ENCODE assay signal across 12 cellular contexts in genomic region chr7:157021071-157021891, GRCh38. TPM values are rescaled to one million over a fixed set of nuclear protein-coding genes. Genes with fewer than 3 reads are reported as not detected.
DNase-seq lines count a peak whose midpoint lies in the region; ATAC-seq and TF ChIP-seq lines count a peak whose summit lies in the region.
"Had no signal": no experiment of that assay in that cellular context is flagged by ENCODE, and none has a peak within 500 bp of the region (broad histone marks: within the 10 kb centered on the region; RNA-seq: fewer than 3 reads in every experiment).

No MANE protein-coding gene starts in this region.

- TF ChIP-seq CTCF in breast epithelium (IDR thresholded peaks at IDR 0.05) (no peak), MCF 10A (IDR thresholded peaks at IDR 0.05; ENCODE audit: unreplicated experiment) (no peak), colonic mucosa (IDR thresholded peaks at IDR 0.05) (no peak), thoracic aorta (IDR thresholded peaks at IDR 0.05) (no peak)

- POLR2A ChIA-PET in MCF 10A (lab: Yijun Ruan, JAX): no interaction called here
- POLR2A ChIA-PET in activated CD4-positive, alpha-beta memory T cell treated with anti-CD3 and anti-CD28 coated beads for 36 hours (lab: Charles Lee): no interaction called here

- CTCF ChIA-PET in MCF 10A (lab: Yijun Ruan, JAX): interaction anchor here (0.5 kb wide), 1 partner anchor 119 kb away, joined by 3 read pairs; no protein-coding TSS in a partner anchor
- CTCF ChIA-PET in activated CD4-positive, alpha-beta memory T cell treated with anti-CD3 and anti-CD28 coated beads for 36 hours (lab: Charles Lee): no interaction called here

- peak overlapping the region in 2 of 3 donors; percentile 20 to 58 for H3K4me3 ChIP-seq in breast epithelium
- peak overlapping the region; percentile 5 for H3K4me3 ChIP-seq in colonic mucosa
- H3K4me3 ChIP-seq in thoracic aorta: peak overlapping the region; percentile 45
- H3K4me3 ChIP-seq: left lung had no signal

- peaks cover 16 to 91% of the 10 kb centered on the region in 2 donors for H3K27me3 ChIP-seq in breast epithelium
- H3K27me3 ChIP-seq in colonic mucosa: peaks cover 96% of the 10 kb centered on the region
- H3K27me3 ChIP-seq in thoracic aorta (replicated peaks; ENCODE audit: insufficient read depth): peaks cover 11% of the 10 kb centered on the region

- H3K36me3 Mint-ChIP-seq in MCF 10A (ENCODE audit: insufficient read depth, unreplicated experiment): no peaks in the 10 kb centered on the region
- H3K36me3 Mint-ChIP-seq in activated CD4-positive, alpha-beta memory T cell treated with anti-CD3 and anti-CD28 coated beads for 36 hours: no peaks in the 10 kb centered on the region

- DNase-seq in breast epithelium (ENCODE audit: low spot score in 2 of 2) (peak in 1 of 2 donors; percentile 30), MCF 10A (ENCODE audit: unreplicated experiment) (no peak), colonic mucosa (peak; percentile 17), mesenteric fat pad (ENCODE audit: low spot score) (peak; percentile 88), thoracic aorta (ENCODE audit: low spot score) (no peak), C1 segment of cervical spinal cord (lab: John Stamatoyannopoulos, UW) (no peak), GDM1 (lab: John Stamatoyannopoulos, UW) (no peak)
- no peak for DNase-seq in activated CD4-positive, alpha-beta memory T cell treated with anti-CD3 and anti-CD28 coated beads for 36 hours
- DNase-seq: activated CD8-positive, alpha-beta memory T cell treated with anti-CD3 and anti-CD28 coated beads, Interleukin-2, amount 50 U/mL, for 4 hours; NCI-H1048; nucleus accumbens had no signal

- H3K4me1 ChIP-seq in breast epithelium: peaks cover 8 to 21% of the 10 kb centered on the region in 2 donors
- peaks cover 23% of the 10 kb centered on the region for H3K4me1 ChIP-seq in colonic mucosa
- H3K4me1 ChIP-seq in thoracic aorta (ENCODE audit: control insufficient read depth in 1 of 2, low read depth in 2 of 2): peaks cover 11 to 20% of the 10 kb centered on the region in 2 donors

- H3K9me3 ChIP-seq in breast epithelium: no peaks in the 10 kb centered on the region
- H3K9me3 ChIP-seq in colonic mucosa: no peaks in the 10 kb centered on the region
- no peaks in the 10 kb centered on the region for H3K9me3 ChIP-seq in thoracic aorta
- H3K9me3 ChIP-seq: left lung had no signal

- BruUV-seq in MCF 10A (replicated peaks; lab: Mats Ljungman, UMichigan): no TSS peak

- intact Hi-C loops in breast epithelium (cut with DNase I; ENCODE audit: low total_unique reads): no loop called here
- intact Hi-C loops in MCF 10A (cut with micrococcal nuclease): no loop called here
- intact Hi-C loops in colonic mucosa (cut with DNase I): no loop called here
- intact Hi-C loops in activated CD4-positive, alpha-beta memory T cell treated with anti-CD3 and anti-CD28 coated beads for 36 hours (cut with micrococcal nuclease): no loop called here

- H3K4me1 Mint-ChIP-seq in MCF 10A (ENCODE audit: insufficient read depth, unreplicated experiment): no peaks in the 10 kb centered on the region
- H3K4me1 Mint-ChIP-seq in activated CD4-positive, alpha-beta memory T cell treated with anti-CD3 and anti-CD28 coated beads for 36 hours (ENCODE audit: low read depth): peaks cover 13% of the 10 kb centered on the region

- H3K9me3 Mint-ChIP-seq in MCF 10A (ENCODE audit: unreplicated experiment): no peaks in the 10 kb centered on the region
- H3K9me3 Mint-ChIP-seq in activated CD4-positive, alpha-beta memory T cell treated with anti-CD3 and anti-CD28 coated beads for 36 hours: no peaks in the 10 kb centered on the region

- H3K27ac Mint-ChIP-seq in MCF 10A (ENCODE audit: low read depth, unreplicated experiment): no peak overlapping the region
- no peak overlapping the region for H3K27ac Mint-ChIP-seq in activated CD4-positive, alpha-beta memory T cell treated with anti-CD3 and anti-CD28 coated beads for 36 hours

- no peak for TF ChIP-seq POLR2A in breast epithelium (IDR thresholded peaks at IDR 0.05)

- no peak overlapping the region for H3K4me3 Mint-ChIP-seq in MCF 10A (ENCODE audit: unreplicated experiment)
- no peak overlapping the region for H3K4me3 Mint-ChIP-seq in activated CD4-positive, alpha-beta memory T cell treated with anti-CD3 and anti-CD28 coated beads for 36 hours

- H3K27me3 Mint-ChIP-seq in MCF 10A (ENCODE audit: insufficient read depth, unreplicated experiment): peaks cover 40% of the 10 kb centered on the region
- H3K27me3 Mint-ChIP-seq in activated CD4-positive, alpha-beta memory T cell treated with anti-CD3 and anti-CD28 coated beads for 36 hours: peaks cover 69% of the 10 kb centered on the region

- no peak overlapping the region for H3K9ac ChIP-seq in colonic mucosa (ENCODE audit: low read depth in 2 of 2, low read length in 2 of 2)

- ATAC-seq in thoracic aorta (ENCODE audit: insufficient number of reproducible peaks, low FRiP score, low read depth): no peak
- ATAC-seq: left lung had no signal

- H3K27ac ChIP-seq in breast epithelium: no peak overlapping the region
- no peak overlapping the region for H3K27ac ChIP-seq in colonic mucosa
- H3K27ac ChIP-seq in thoracic aorta: no peak overlapping the region
- H3K27ac ChIP-seq: left lung had no signal

- no peaks in the 10 kb centered on the region for H3K36me3 ChIP-seq in breast epithelium
- no peaks in the 10 kb centered on the region for H3K36me3 ChIP-seq in colonic mucosa
- H3K36me3 ChIP-seq in thoracic aorta: no peaks in the 10 kb centered on the region
- H3K36me3 ChIP-seq: left lung had no signal

RNA-seq across cellular contexts. Expression of gene MNX1, which starts 10.8 kb away (rescaled TPM):
- total RNA-seq in breast epithelium (under 1 TPM in 2 of 3 donors, not detected in 1; 0.15 to 0.33 TPM), MCF 10A (2022) (0.42 and 0.47 TPM in 2 replicates), colonic mucosa (10 to 100 TPM; 14.5 to 27.4 TPM), mesenteric fat pad (not detected), thoracic aorta (not detected)
- not detected for total RNA-seq in activated CD4-positive, alpha-beta memory T cell treated with anti-CD3 and anti-CD28 coated beads for 36 hours

Comparison
In these comparisons a context has a peak if more than half of its experiments do, and no peak if none do; other contexts are left out.
1. DNase-seq: peak in colonic mucosa (single experiment) and mesenteric fat pad (single experiment); none in MCF 10A (single experiment), thoracic aorta (single experiment), C1 segment of cervical spinal cord (0 of 14), activated CD4-positive, alpha-beta memory T cell treated with anti-CD3 and anti-CD28 coated beads for 36 hours (single experiment) and GDM1 (single experiment).
2. RNA of gene MNX1, which starts 10.8 kb away (total RNA-seq): 14.5 to 27.4 TPM in colonic mucosa; 0.42 to 0.47 TPM in MCF 10A, 0.15 to 0.33 TPM in breast epithelium, not detected in activated CD4-positive, alpha-beta memory T cell treated with anti-CD3 and anti-CD28 coated beads for 36 hours, not detected in mesenteric fat pad (single experiment) and not detected in thoracic aorta; every median in the first group is over 10 times any median in the second.
3. Peak in every context shown above with its lines, with median percentiles within 50 percentile points of each other: H3K4me3 ChIP-seq.